Comparison of ENCODE assay signal across 15 cellular contexts in the genomic region with DNA sequence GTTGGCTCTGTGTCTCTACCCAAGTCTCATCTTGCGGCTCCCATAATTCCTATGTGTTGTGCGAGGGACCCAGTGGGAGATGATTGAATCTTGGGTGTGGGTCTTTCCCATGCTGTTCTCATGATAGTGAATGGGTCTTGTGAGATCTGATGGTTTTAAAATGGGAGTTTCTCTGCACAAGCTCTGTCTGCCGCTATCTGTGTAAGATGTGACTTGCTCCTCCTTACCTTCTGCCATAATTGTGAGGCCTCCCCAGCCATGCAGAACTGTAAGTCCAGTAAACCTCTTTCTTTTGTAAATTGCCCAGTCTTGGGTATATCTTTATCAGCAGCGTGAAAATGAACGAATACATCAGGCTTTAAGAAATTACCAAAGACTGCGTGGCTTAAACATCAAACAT. TPM values are rescaled to one million over a fixed set of nuclear protein-coding genes. Genes with fewer than 3 reads are reported as not detected.
DNase-seq lines count a peak whose midpoint lies in the region; ATAC-seq lines count a peak whose summit lies in the region.
"Had no signal": no experiment of that assay in that cellular context is flagged by ENCODE, and none has a peak within 500 bp of the region (broad histone marks: within the 10 kb centered on the region; RNA-seq: fewer than 3 reads in every experiment).

No MANE protein-coding gene starts in this region.

- POLR2A ChIA-PET in activated CD8-positive, alpha-beta T cell treated with anti-CD3 and anti-CD28 coated beads, Interleukin-2, amount 10 ng/mL, durations not matched to agents 7 days and 5 days (lab: Charles Lee) = interaction anchor here (0.9 kb wide), 1 partner anchor 25 kb away, joined by 4 read pairs; no protein-coding TSS in a partner anchor

- ATAC-seq in activated CD8-positive, alpha-beta T cell treated with anti-CD3 and anti-CD28 coated beads, Interleukin-2, amount 10 ng/mL, durations not matched to agents 7 days and 5 days = no peak
- ATAC-seq: A549, PC-3 had no signal

- H3K27me3 Mint-ChIP-seq in activated naive CD4-positive, alpha-beta T cell treated with anti-CD3 and anti-CD28 coated beads, Interleukin-2, amount 50 U/mL, for 24 hours = no peaks in the 10 kb centered on the region
- no peaks in the 10 kb centered on the region for H3K27me3 Mint-ChIP-seq in activated CD8-positive, alpha-beta T cell treated with anti-CD3 and anti-CD28 coated beads, Interleukin-2, amount 10 ng/mL, durations not matched to agents 7 days and 5 days (ENCODE audit: low read depth)
- peaks cover 0 to 4% (median 0%) of the 10 kb centered on the region in 3 donors for H3K27me3 Mint-ChIP-seq in immature natural killer cell (ENCODE audit: low read depth in 3 of 3)

- CTCF ChIA-PET in activated CD8-positive, alpha-beta T cell treated with anti-CD3 and anti-CD28 coated beads, Interleukin-2, amount 10 ng/mL, durations not matched to agents 7 days and 5 days (lab: Charles Lee) = no interaction called here

- H3K4me3 Mint-ChIP-seq in activated naive CD4-positive, alpha-beta T cell treated with anti-CD3 and anti-CD28 coated beads, Interleukin-2, amount 50 U/mL, for 24 hours = no peak overlapping the region
- no peak overlapping the region for H3K4me3 Mint-ChIP-seq in activated CD8-positive, alpha-beta T cell treated with anti-CD3 and anti-CD28 coated beads, Interleukin-2, amount 10 ng/mL, durations not matched to agents 7 days and 5 days
- no peak overlapping the region for H3K4me3 Mint-ChIP-seq in immature natural killer cell
- H3K4me3 Mint-ChIP-seq: HFFc6 had no signal

- H3K27ac Mint-ChIP-seq in activated naive CD4-positive, alpha-beta T cell treated with anti-CD3 and anti-CD28 coated beads, Interleukin-2, amount 50 U/mL, for 24 hours = peak overlapping the region; percentile 42
- H3K27ac Mint-ChIP-seq in activated CD8-positive, alpha-beta T cell treated with anti-CD3 and anti-CD28 coated beads, Interleukin-2, amount 10 ng/mL, durations not matched to agents 7 days and 5 days = peak overlapping the region; percentile 39
- peak overlapping the region; percentile 51 to 92 (median 69) for H3K27ac Mint-ChIP-seq in immature natural killer cell
- H3K27ac Mint-ChIP-seq: HFFc6 had no signal

- peaks cover 12% of the 10 kb centered on the region for H3K36me3 Mint-ChIP-seq in activated naive CD4-positive, alpha-beta T cell treated with anti-CD3 and anti-CD28 coated beads, Interleukin-2, amount 50 U/mL, for 24 hours
- peaks cover 61% of the 10 kb centered on the region for H3K36me3 Mint-ChIP-seq in activated CD8-positive, alpha-beta T cell treated with anti-CD3 and anti-CD28 coated beads, Interleukin-2, amount 10 ng/mL, durations not matched to agents 7 days and 5 days (ENCODE audit: low read depth)
- H3K36me3 Mint-ChIP-seq in immature natural killer cell = peaks cover 0 to 3% (median 0%) of the 10 kb centered on the region in 3 donors

- peaks cover 85% of the 10 kb centered on the region for H3K4me1 Mint-ChIP-seq in activated naive CD4-positive, alpha-beta T cell treated with anti-CD3 and anti-CD28 coated beads, Interleukin-2, amount 50 U/mL, for 24 hours
- H3K4me1 Mint-ChIP-seq in activated CD8-positive, alpha-beta T cell treated with anti-CD3 and anti-CD28 coated beads, Interleukin-2, amount 10 ng/mL, durations not matched to agents 7 days and 5 days (ENCODE audit: low read depth) = peaks cover 57% of the 10 kb centered on the region
- H3K4me1 Mint-ChIP-seq in immature natural killer cell = peaks cover 79 to 95% of the 10 kb centered on the region in 2 donors

- H3K9me3 Mint-ChIP-seq in activated naive CD4-positive, alpha-beta T cell treated with anti-CD3 and anti-CD28 coated beads, Interleukin-2, amount 50 U/mL, for 24 hours = no peaks in the 10 kb centered on the region
- H3K9me3 Mint-ChIP-seq in activated CD8-positive, alpha-beta T cell treated with anti-CD3 and anti-CD28 coated beads, Interleukin-2, amount 10 ng/mL, durations not matched to agents 7 days and 5 days (ENCODE audit: insufficient read depth) = peaks cover 13% of the 10 kb centered on the region
- no peaks in the 10 kb centered on the region for H3K9me3 Mint-ChIP-seq in immature natural killer cell
- H3K9me3 Mint-ChIP-seq: HFFc6 had no signal

- DNase-seq in activated naive CD4-positive, alpha-beta T cell (lab: John Stamatoyannopoulos, UW) = no peak
- no peak for DNase-seq in activated CD8-positive, alpha-beta T cell treated with anti-CD3 and anti-CD28 coated beads, Interleukin-2, amount 10 ng/mL, durations not matched to agents 7 days and 5 days
- no peak for DNase-seq in immature natural killer cell
- no peak for DNase-seq in occipital lobe (lab: John Stamatoyannopoulos, UW)
- DNase-seq in NCI-H187 treated with DMSO at 0.1 percent for 48 hours (lab: John Stamatoyannopoulos, UW) = no peak
- no peak for DNase-seq in DMS 273 (lab: John Stamatoyannopoulos, UW; ENCODE audit: unreplicated experiment)
- DNase-seq: GF-D8, HFFc6, KBM-7, NCI-H1092, NCI-H1694, NCI-H446, PC-3 had no signal

RNA-seq across cellular contexts. Expression of a gene that starts 31.2 kb away (rescaled TPM):
- total RNA-seq in activated CD8-positive, alpha-beta T cell treated with anti-CD3 and anti-CD28 coated beads, Interleukin-2, amount 10 ng/mL, durations not matched to agents 7 days and 5 days = 10 to 100 TPM; 52.3 to 53.3 TPM
- polyA plus RNA-seq in immature natural killer cell = 10 to 100 TPM; 19.1 to 38.1 (median 24.6) TPM
- 25.9 TPM for total RNA-seq in occipital lobe
